In genomic region chr9:34237836-34238235, GRCh38 we compare ENCODE assay signal across 29 cellular contexts.
"Had no signal": no experiment of that assay in that cellular context is flagged by ENCODE, and none has a peak within 500 bp of the region (broad histone marks: within the 10 kb centered on the region; RNA-seq: fewer than 3 reads in every experiment).

No MANE protein-coding gene starts in this region.

- H3K27ac ChIP-seq: adrenal gland, body of pancreas, colonic mucosa, epithelial cell of prostate, esophagus squamous epithelium, foreskin keratinocyte, gastrocnemius medialis had no signal

- DNase-seq: activated CD4-positive, alpha-beta memory T cell treated with anti-CD3 and anti-CD28 coated beads for 36 hours; activated CD4-positive, alpha-beta T cell treated with anti-CD3 and anti-CD28 coated beads for 36 hours; activated CD4-positive, alpha-beta T cell treated with anti-CD3 and anti-CD28 coated beads, Interleukin-2, amount 10 ng/mL, durations not matched to agents 24 days and 14 days; activated CD4-positive, CD25-positive, alpha-beta regulatory T cell; activated CD4-positive, CD25-positive, alpha-beta regulatory T cell treated with anti-CD3 and anti-CD28 coated beads, Interleukin-2, amount 50 U/mL, for 72 hours; activated CD8-positive, alpha-beta memory T cell treated with anti-CD3 and anti-CD28 coated beads, Interleukin-2, amount 10 ng/mL, durations not matched to agents 7 days and 5 days; activated CD8-positive, alpha-beta memory T cell treated with anti-CD3 and anti-CD28 coated beads, Interleukin-2, amount 50 U/mL, for 4 hours; activated CD8-positive, alpha-beta T cell treated with anti-CD3 and anti-CD28 coated beads, Interleukin-2, amount 10 ng/mL, durations not matched to agents 7 days and 5 days; activated effector memory CD4-positive, alpha-beta T cell treated with anti-CD3 and anti-CD28 coated beads, Interleukin-2, amount 50 U/mL, for 16 hours; activated naive CD4-positive, alpha-beta T cell treated with anti-CD3 and anti-CD28 coated beads for 36 hours; activated naive CD8-positive, alpha-beta T cell treated with anti-CD3 and anti-CD28 coated beads for 36 hours; activated naive CD8-positive, alpha-beta T cell treated with anti-CD3 and anti-CD28 coated beads, Interleukin-2, amount 50 U/mL, for 24 hours; activated T-cell treated with anti-CD3 and anti-CD28 coated beads, Interleukin-2, amount 50 U/mL, for 1 hour; activated T-cell treated with anti-CD3 and anti-CD28 coated beads, Interleukin-2, amount 50 U/mL, for 48 hours; amygdala; aorta; body of pancreas; central memory CD4-positive, alpha-beta T cell; cerebellar nuclear complex; colonic mucosa; effector CD8-positive, alpha-beta T cell; esophagus squamous epithelium; foreskin keratinocyte; gastrocnemius medialis; T-helper 1 cell; T-helper 17 cell; T1000 had no signal

- H3K9me3 ChIP-seq: adrenal gland, body of pancreas, colonic mucosa, esophagus squamous epithelium, gastrocnemius medialis had no signal

- H3K36me3 ChIP-seq: colonic mucosa had no signal

- ATAC-seq: activated CD4-positive, alpha-beta T cell treated with anti-CD3 and anti-CD28 coated beads for 36 hours; activated CD8-positive, alpha-beta memory T cell treated with anti-CD3 and anti-CD28 coated beads, Interleukin-2, amount 10 ng/mL, durations not matched to agents 7 days and 5 days; activated CD8-positive, alpha-beta T cell treated with anti-CD3 and anti-CD28 coated beads, Interleukin-2, amount 10 ng/mL, durations not matched to agents 7 days and 5 days; activated naive CD8-positive, alpha-beta T cell treated with anti-CD3 and anti-CD28 coated beads, Interleukin-2, amount 50 U/mL, for 24 hours; body of pancreas; foreskin keratinocyte; gastrocnemius medialis; T-helper 17 cell had no signal

- H3K4me1 ChIP-seq: body of pancreas, colonic mucosa, foreskin keratinocyte had no signal

- H3K4me3 ChIP-seq: adrenal gland, body of pancreas, colonic mucosa, esophagus squamous epithelium, gastrocnemius medialis had no signal

- H3K27me3 ChIP-seq: adrenal gland, body of pancreas, colonic mucosa, esophagus squamous epithelium, foreskin keratinocyte, gastrocnemius medialis had no signal
